ENCODE assay signal across 9 cellular contexts in genomic region chr16:1188781-1189189, GRCh38. TPM values are rescaled to one million over a fixed set of nuclear protein-coding genes. Genes with fewer than 3 reads are reported as not detected.
DNase-seq lines count a peak whose midpoint lies in the region; ATAC-seq lines count a peak whose summit lies in the region.
"Had no signal": no experiment of that assay in that cellular context is flagged by ENCODE, and none has a peak within 500 bp of the region (broad histone marks: within the 10 kb centered on the region; RNA-seq: fewer than 3 reads in every experiment).

No MANE protein-coding gene starts in this region.

- H3K36me3 Mint-ChIP-seq in activated T-helper 1 cell treated with anti-CD3 and anti-CD28 coated beads, Interleukin-12 subunit alpha, Interleukin-12 subunit beta, Interleukin-2, Interleukin-4 antibody, amounts not matched to agents 30 ng/mL and 10 ng/mL and 1 ng/mL, durations not matched to agents 14 hours and 24 hours and 36 hours (ENCODE audit: low read depth), result no peaks in the 10 kb centered on the region

- H3K4me3 Mint-ChIP-seq in activated T-helper 1 cell treated with anti-CD3 and anti-CD28 coated beads, Interleukin-12 subunit alpha, Interleukin-12 subunit beta, Interleukin-2, Interleukin-4 antibody, amounts not matched to agents 30 ng/mL and 10 ng/mL and 1 ng/mL, durations not matched to agents 14 hours and 24 hours and 36 hours, result no peak overlapping the region

- peak; percentile 82 for ATAC-seq in left ventricle myocardium superior
- ATAC-seq in HG02678 (IDR thresholded peaks at IDR 0.05; ENCODE audit: unreplicated experiment), result no peak
- no peak for ATAC-seq in GM21528 (IDR thresholded peaks at IDR 0.05; ENCODE audit: low FRiP score, unreplicated experiment)

- in situ Hi-C loops in Caki2 (cut with HindIII; ENCODE audit: low pct_unique_long_range_greater_than_20kb, low sequenced_read_pairs), result no loop called here

- no peak overlapping the region for H3K27ac Mint-ChIP-seq in activated T-helper 1 cell treated with anti-CD3 and anti-CD28 coated beads, Interleukin-12 subunit alpha, Interleukin-12 subunit beta, Interleukin-2, Interleukin-4 antibody, amounts not matched to agents 30 ng/mL and 10 ng/mL and 1 ng/mL, durations not matched to agents 14 hours and 24 hours and 36 hours

- no peaks in the 10 kb centered on the region for H3K27me3 Mint-ChIP-seq in activated T-helper 1 cell treated with anti-CD3 and anti-CD28 coated beads, Interleukin-12 subunit alpha, Interleukin-12 subunit beta, Interleukin-2, Interleukin-4 antibody, amounts not matched to agents 30 ng/mL and 10 ng/mL and 1 ng/mL, durations not matched to agents 14 hours and 24 hours and 36 hours (ENCODE audit: insufficient read depth)

- DNase-seq in Caki2 (ENCODE audit: low read depth) (peak; percentile 50), NOMO-1 treated with DMSO at 0.1 percent for 48 hours (lab: John Stamatoyannopoulos, UW; ENCODE audit: unreplicated experiment) (peak; percentile 19), left ventricle myocardium superior (peak; percentile 75), D341Med (ENCODE audit: low spot score) (no peak)
- peak; percentile 14 for DNase-seq in activated T-helper 1 cell treated with anti-CD3 and anti-CD28 coated beads, Interleukin-12 subunit alpha, Interleukin-12 subunit beta, Interleukin-2, Interleukin-4 antibody, amounts not matched to agents 30 ng/mL and 10 ng/mL and 1 ng/mL, durations not matched to agents 14 hours and 24 hours and 36 hours (ENCODE audit: low spot score)
- peak; percentile 47 for DNase-seq in stimulated activated CD4-positive, alpha-beta T cell treated with anti-CD3 and anti-CD28 coated beads, Interleukin-4, amount 100 ng/mL, for 1 hour

- intact Hi-C loops in activated T-helper 1 cell treated with anti-CD3 and anti-CD28 coated beads, Interleukin-12 subunit alpha, Interleukin-12 subunit beta, Interleukin-2, Interleukin-4 antibody, amounts not matched to agents 30 ng/mL and 10 ng/mL and 1 ng/mL, durations not matched to agents 14 hours and 24 hours and 36 hours (cut with micrococcal nuclease), result no loop called here
- intact Hi-C loops in left ventricle myocardium superior (cut with micrococcal nuclease), result no loop called here

- no peaks in the 10 kb centered on the region for H3K4me1 Mint-ChIP-seq in activated T-helper 1 cell treated with anti-CD3 and anti-CD28 coated beads, Interleukin-12 subunit alpha, Interleukin-12 subunit beta, Interleukin-2, Interleukin-4 antibody, amounts not matched to agents 30 ng/mL and 10 ng/mL and 1 ng/mL, durations not matched to agents 14 hours and 24 hours and 36 hours (ENCODE audit: low read depth)

- no peaks in the 10 kb centered on the region for H3K9me3 Mint-ChIP-seq in activated T-helper 1 cell treated with anti-CD3 and anti-CD28 coated beads, Interleukin-12 subunit alpha, Interleukin-12 subunit beta, Interleukin-2, Interleukin-4 antibody, amounts not matched to agents 30 ng/mL and 10 ng/mL and 1 ng/mL, durations not matched to agents 14 hours and 24 hours and 36 hours

RNA-seq across cellular contexts. Expression of gene CACNA1H, which starts 35.9 kb away (rescaled TPM):
- total RNA-seq in Caki2 (2014; rRNA removed; shearing (Covaris generic); ENCODE audit: low replicate concordance), result 9.7 and 10.8 TPM in 2 replicates
- 0.12 and 0.18 TPM in 2 replicates for total RNA-seq in activated T-helper 1 cell treated with anti-CD3 and anti-CD28 coated beads, Interleukin-12 subunit alpha, Interleukin-12 subunit beta, Interleukin-2, Interleukin-4 antibody, amounts not matched to agents 30 ng/mL and 10 ng/mL and 1 ng/mL, durations not matched to agents 14 hours and 24 hours and 36 hours
- total RNA-seq in left ventricle myocardium superior, result 3.2 TPM

RNA-seq across cellular contexts. Expression of gene TPSG1, which starts 36.3 kb away (rescaled TPM):
- not detected in 2 replicates for total RNA-seq in Caki2 (2014; rRNA removed; shearing (Covaris generic); ENCODE audit: low replicate concordance)
- not detected in 2 replicates for total RNA-seq in activated T-helper 1 cell treated with anti-CD3 and anti-CD28 coated beads, Interleukin-12 subunit alpha, Interleukin-12 subunit beta, Interleukin-2, Interleukin-4 antibody, amounts not matched to agents 30 ng/mL and 10 ng/mL and 1 ng/mL, durations not matched to agents 14 hours and 24 hours and 36 hours
- total RNA-seq in left ventricle myocardium superior, result not detected
- total RNA-seq: astrocyte had no signal

RNA-seq across cellular contexts. Expression of gene TPSB2, which starts 41.2 kb away (rescaled TPM):
- total RNA-seq in Caki2 (2014; rRNA removed; shearing (Covaris generic); ENCODE audit: low replicate concordance), result not detected in 2 replicates
- not detected in 2 replicates for total RNA-seq in activated T-helper 1 cell treated with anti-CD3 and anti-CD28 coated beads, Interleukin-12 subunit alpha, Interleukin-12 subunit beta, Interleukin-2, Interleukin-4 antibody, amounts not matched to agents 30 ng/mL and 10 ng/mL and 1 ng/mL, durations not matched to agents 14 hours and 24 hours and 36 hours
- total RNA-seq in left ventricle myocardium superior, result 7.3 TPM
- total RNA-seq: astrocyte had no signal

RNA-seq across cellular contexts. Expression of gene TPSAB1, which starts 51.7 kb away (rescaled TPM):
- not detected in 2 replicates for total RNA-seq in Caki2 (2014; rRNA removed; shearing (Covaris generic); ENCODE audit: low replicate concordance)
- not detected in 2 replicates for total RNA-seq in activated T-helper 1 cell treated with anti-CD3 and anti-CD28 coated beads, Interleukin-12 subunit alpha, Interleukin-12 subunit beta, Interleukin-2, Interleukin-4 antibody, amounts not matched to agents 30 ng/mL and 10 ng/mL and 1 ng/mL, durations not matched to agents 14 hours and 24 hours and 36 hours
- total RNA-seq in left ventricle myocardium superior, result 4.3 TPM
- total RNA-seq: astrocyte had no signal
